1 cellular context compared by ENCODE assay signal in the genomic region with DNA sequence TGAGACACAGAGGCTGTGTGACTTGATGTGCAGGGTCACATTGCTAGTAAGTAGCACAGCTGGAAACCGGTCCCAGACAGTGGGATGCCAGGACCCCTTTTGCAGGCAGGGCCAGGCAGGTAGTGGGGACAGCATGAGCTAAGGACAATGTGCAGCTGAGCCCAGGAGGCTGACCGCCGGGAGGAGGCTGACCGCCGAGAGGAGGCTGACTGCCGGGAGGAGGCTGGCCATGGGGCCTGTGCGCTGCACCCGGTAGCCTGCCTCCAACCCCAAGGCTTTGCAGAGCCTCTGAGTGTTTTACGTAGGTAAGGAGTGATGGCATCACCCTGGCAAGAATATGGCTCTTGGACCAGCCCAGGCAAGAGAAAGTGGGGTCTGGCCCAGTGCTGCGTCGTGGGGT.
TF ChIP-seq lines count a peak whose summit lies in the region.

No MANE protein-coding gene starts in this region.

TF ChIP-seq in WTC11, 78 proteins besides CTCF, POLR2A, EP300 and RAD21 (continued from another document):
- TF ChIP-seq AFF4 (CRISPR knock-in tag; IDR thresholded peaks at IDR 0.05; ENCODE audit: borderline replicate concordance) (no peak), TP53 (CRISPR knock-in tag; IDR thresholded peaks at IDR 0.05) (no peak), NFYB (CRISPR knock-in tag; conservative IDR thresholded peaks at IDR 0.05; ENCODE audit: low read depth) (no peak), ATF1 (CRISPR knock-in tag; IDR thresholded peaks at IDR 0.05) (no peak), ZBTB43 (CRISPR knock-in tag; IDR thresholded peaks at IDR 0.05) (no peak), MAX (CRISPR knock-in tag; IDR thresholded peaks at IDR 0.05) (no peak), ZNF263 (CRISPR knock-in tag; IDR thresholded peaks at IDR 0.05; ENCODE audit: low read depth) (no peak), EMX1 (CRISPR knock-in tag; IDR thresholded peaks at IDR 0.05) (no peak), ATF3 (CRISPR knock-in tag; conservative IDR thresholded peaks at IDR 0.05) (no peak), ZNF232 (CRISPR knock-in tag; IDR thresholded peaks at IDR 0.05) (no peak), NFE2L1 (CRISPR knock-in tag; IDR thresholded peaks at IDR 0.05) (no peak)
- TF ChIP-seq, protein P1, sequence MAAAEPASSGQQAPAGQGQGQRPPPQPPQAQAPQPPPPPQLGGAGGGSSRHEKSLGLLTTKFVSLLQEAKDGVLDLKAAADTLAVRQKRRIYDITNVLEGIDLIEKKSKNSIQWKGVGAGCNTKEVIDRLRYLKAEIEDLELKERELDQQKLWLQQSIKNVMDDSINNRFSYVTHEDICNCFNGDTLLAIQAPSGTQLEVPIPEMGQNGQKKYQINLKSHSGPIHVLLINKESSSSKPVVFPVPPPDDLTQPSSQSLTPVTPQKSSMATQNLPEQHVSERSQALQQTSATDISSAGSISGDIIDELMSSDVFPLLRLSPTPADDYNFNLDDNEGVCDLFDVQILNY (CRISPR knock-in tag; IDR thresholded peaks at IDR 0.05): no peak
- TF ChIP-seq, protein P2, sequence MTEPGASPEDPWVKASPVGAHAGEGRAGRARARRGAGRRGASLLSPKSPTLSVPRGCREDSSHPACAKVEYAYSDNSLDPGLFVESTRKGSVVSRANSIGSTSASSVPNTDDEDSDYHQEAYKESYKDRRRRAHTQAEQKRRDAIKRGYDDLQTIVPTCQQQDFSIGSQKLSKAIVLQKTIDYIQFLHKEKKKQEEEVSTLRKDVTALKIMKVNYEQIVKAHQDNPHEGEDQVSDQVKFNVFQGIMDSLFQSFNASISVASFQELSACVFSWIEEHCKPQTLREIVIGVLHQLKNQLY (CRISPR knock-in tag; IDR thresholded peaks at IDR 0.05): no peak
- TF ChIP-seq, protein P3, sequence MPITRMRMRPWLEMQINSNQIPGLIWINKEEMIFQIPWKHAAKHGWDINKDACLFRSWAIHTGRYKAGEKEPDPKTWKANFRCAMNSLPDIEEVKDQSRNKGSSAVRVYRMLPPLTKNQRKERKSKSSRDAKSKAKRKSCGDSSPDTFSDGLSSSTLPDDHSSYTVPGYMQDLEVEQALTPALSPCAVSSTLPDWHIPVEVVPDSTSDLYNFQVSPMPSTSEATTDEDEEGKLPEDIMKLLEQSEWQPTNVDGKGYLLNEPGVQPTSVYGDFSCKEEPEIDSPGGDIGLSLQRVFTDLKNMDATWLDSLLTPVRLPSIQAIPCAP (CRISPR knock-in tag; IDR thresholded peaks at IDR 0.05): no peak
- TF ChIP-seq, protein P4, sequence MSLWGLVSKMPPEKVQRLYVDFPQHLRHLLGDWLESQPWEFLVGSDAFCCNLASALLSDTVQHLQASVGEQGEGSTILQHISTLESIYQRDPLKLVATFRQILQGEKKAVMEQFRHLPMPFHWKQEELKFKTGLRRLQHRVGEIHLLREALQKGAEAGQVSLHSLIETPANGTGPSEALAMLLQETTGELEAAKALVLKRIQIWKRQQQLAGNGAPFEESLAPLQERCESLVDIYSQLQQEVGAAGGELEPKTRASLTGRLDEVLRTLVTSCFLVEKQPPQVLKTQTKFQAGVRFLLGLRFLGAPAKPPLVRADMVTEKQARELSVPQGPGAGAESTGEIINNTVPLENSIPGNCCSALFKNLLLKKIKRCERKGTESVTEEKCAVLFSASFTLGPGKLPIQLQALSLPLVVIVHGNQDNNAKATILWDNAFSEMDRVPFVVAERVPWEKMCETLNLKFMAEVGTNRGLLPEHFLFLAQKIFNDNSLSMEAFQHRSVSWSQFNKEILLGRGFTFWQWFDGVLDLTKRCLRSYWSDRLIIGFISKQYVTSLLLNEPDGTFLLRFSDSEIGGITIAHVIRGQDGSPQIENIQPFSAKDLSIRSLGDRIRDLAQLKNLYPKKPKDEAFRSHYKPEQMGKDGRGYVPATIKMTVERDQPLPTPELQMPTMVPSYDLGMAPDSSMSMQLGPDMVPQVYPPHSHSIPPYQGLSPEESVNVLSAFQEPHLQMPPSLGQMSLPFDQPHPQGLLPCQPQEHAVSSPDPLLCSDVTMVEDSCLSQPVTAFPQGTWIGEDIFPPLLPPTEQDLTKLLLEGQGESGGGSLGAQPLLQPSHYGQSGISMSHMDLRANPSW (CRISPR knock-in tag; conservative IDR thresholded peaks at IDR 0.05; ENCODE audit: low read depth): no peak
